12 cellular contexts compared by ENCODE assay signal in genomic region chr22:31046591-31047226, GRCh38. TPM values are rescaled to one million over a fixed set of nuclear protein-coding genes. Genes with fewer than 3 reads are reported as not detected.
DNase-seq lines count a peak whose midpoint lies in the region; ATAC-seq and TF ChIP-seq lines count a peak whose summit lies in the region.
"Had no signal": no experiment of that assay in that cellular context is flagged by ENCODE, and none has a peak within 500 bp of the region (broad histone marks: within the 10 kb centered on the region; RNA-seq: fewer than 3 reads in every experiment).

No MANE protein-coding gene starts in this region.

- no peaks in the 10 kb centered on the region for H3K4me1 Mint-ChIP-seq in activated CD4-positive, alpha-beta T cell treated with anti-CD3 and anti-CD28 coated beads, Interleukin-2, amount 10 ng/mL, durations not matched to agents 7 days and 5 days
- no peaks in the 10 kb centered on the region for H3K4me1 Mint-ChIP-seq in activated CD8-positive, alpha-beta T cell treated with anti-CD3 and anti-CD28 coated beads for 36 hours (ENCODE audit: low read depth)
- H3K4me1 Mint-ChIP-seq: naive B cell had no signal

- H3K27me3 ChIP-seq in ascending aorta (no peaks in the 10 kb centered on the region), left ventricle myocardium inferior (ENCODE audit: low read depth) (no peaks in the 10 kb centered on the region), parathyroid adenoma (ENCODE audit: control insufficient read depth, insufficient read depth, low read length) (no peaks in the 10 kb centered on the region)

- H3K27ac ChIP-seq in ascending aorta (peak overlapping the region; percentile 66 to 80), left ventricle myocardium inferior (replicated peaks) (peak overlapping the region; percentile 88), parathyroid adenoma (peak overlapping the region; percentile 37)
- H3K27ac ChIP-seq: PC-9 had no signal

- CTCF ChIA-PET in activated CD4-positive, alpha-beta T cell treated with anti-CD3 and anti-CD28 coated beads, Interleukin-2, amount 10 ng/mL, durations not matched to agents 7 days and 5 days (lab: Charles Lee), result interaction anchor here (0.8 to 1.4 kb wide), 2 partner anchors 10 to 78 kb away, joined by 3 to 4 read pairs; partner anchors contain the start of genes MORC2 and TUG1
- CTCF ChIA-PET in activated CD8-positive, alpha-beta T cell treated with anti-CD3 and anti-CD28 coated beads for 36 hours (lab: Charles Lee), result no interaction called here

- TF ChIP-seq CTCF in ascending aorta (IDR thresholded peaks at IDR 0.05), result no peak
- no peak for TF ChIP-seq CTCF in left ventricle myocardium inferior (IDR thresholded peaks at IDR 0.05; ENCODE audit: borderline replicate concordance)
- TF ChIP-seq CTCF in parathyroid adenoma (IDR thresholded peaks at IDR 0.05), result no peak
- TF ChIP-seq CTCF in activated CD8-positive, alpha-beta T cell treated with anti-CD3 and anti-CD28 coated beads for 36 hours (IDR thresholded peaks at IDR 0.05), result no peak

- H3K4me1 ChIP-seq in ascending aorta (peaks cover 7 to 19% of the 10 kb centered on the region in 2 donors), left ventricle myocardium inferior (peaks cover 77% of the 10 kb centered on the region), parathyroid adenoma (no peaks in the 10 kb centered on the region)

- ATAC-seq in HG03159 (IDR thresholded peaks at IDR 0.05; ENCODE audit: unreplicated experiment) (no peak), GM19328 (IDR thresholded peaks at IDR 0.05; ENCODE audit: unreplicated experiment) (no peak)
- no peak for ATAC-seq in activated CD8-positive, alpha-beta T cell treated with anti-CD3 and anti-CD28 coated beads for 36 hours

- no peaks in the 10 kb centered on the region for H3K27me3 Mint-ChIP-seq in activated CD4-positive, alpha-beta T cell treated with anti-CD3 and anti-CD28 coated beads, Interleukin-2, amount 10 ng/mL, durations not matched to agents 7 days and 5 days
- no peaks in the 10 kb centered on the region for H3K27me3 Mint-ChIP-seq in activated CD8-positive, alpha-beta T cell treated with anti-CD3 and anti-CD28 coated beads for 36 hours
- H3K27me3 Mint-ChIP-seq: dendritic cell treated with granulocyte-macrophage colony-stimulating factor and Interleukin-4, amounts not matched to agents 40 ng/mL and 50 ng/mL, for 4 days had no signal

- H3K36me3 Mint-ChIP-seq in activated CD4-positive, alpha-beta T cell treated with anti-CD3 and anti-CD28 coated beads, Interleukin-2, amount 10 ng/mL, durations not matched to agents 7 days and 5 days (ENCODE audit: low read depth), result no peaks in the 10 kb centered on the region
- H3K36me3 Mint-ChIP-seq in activated CD8-positive, alpha-beta T cell treated with anti-CD3 and anti-CD28 coated beads for 36 hours (ENCODE audit: low read depth), result no peaks in the 10 kb centered on the region
- H3K36me3 Mint-ChIP-seq: naive B cell had no signal

- H3K9me3 ChIP-seq in ascending aorta, result no peaks in the 10 kb centered on the region
- H3K9me3 ChIP-seq in left ventricle myocardium inferior (replicated peaks), result peaks cover 4% of the 10 kb centered on the region
- H3K9me3 ChIP-seq in parathyroid adenoma (ENCODE audit: control insufficient read depth, low read length), result no peaks in the 10 kb centered on the region

- no peak overlapping the region for H3K9ac ChIP-seq in parathyroid adenoma

- no peak overlapping the region for H3K4me2 ChIP-seq in parathyroid adenoma (ENCODE audit: low read length)
- H3K4me2 ChIP-seq: PC-9 had no signal

- DNase-seq in DMS53 (lab: John Stamatoyannopoulos, UW) (peak; percentile 64), ascending aorta (ENCODE audit: low spot score in 2 of 2) (no peak), left ventricle myocardium inferior (peak; percentile 75)
- DNase-seq in activated CD4-positive, alpha-beta T cell treated with anti-CD3 and anti-CD28 coated beads, Interleukin-2, amount 10 ng/mL, durations not matched to agents 7 days and 5 days, result no peak
- DNase-seq in activated CD8-positive, alpha-beta T cell treated with anti-CD3 and anti-CD28 coated beads for 36 hours, result no peak
- DNase-seq: activated CD8-positive, alpha-beta memory T cell treated with anti-CD3 and anti-CD28 coated beads for 24 hours; naive B cell; PC-9 had no signal

- H3K79me2 ChIP-seq in parathyroid adenoma, result no peaks in the 10 kb centered on the region

- POLR2A ChIA-PET in activated CD4-positive, alpha-beta T cell treated with anti-CD3 and anti-CD28 coated beads, Interleukin-2, amount 10 ng/mL, durations not matched to agents 7 days and 5 days (lab: Charles Lee), result no interaction called here
- POLR2A ChIA-PET in activated CD8-positive, alpha-beta T cell treated with anti-CD3 and anti-CD28 coated beads for 36 hours (lab: Charles Lee), result interaction anchor here (0.7 kb wide), 1 partner anchor 34 kb away, joined by 3 read pairs; no protein-coding TSS in a partner anchor

- H3K4me3 Mint-ChIP-seq in activated CD4-positive, alpha-beta T cell treated with anti-CD3 and anti-CD28 coated beads, Interleukin-2, amount 10 ng/mL, durations not matched to agents 7 days and 5 days, result no peak overlapping the region
- no peak overlapping the region for H3K4me3 Mint-ChIP-seq in activated CD8-positive, alpha-beta T cell treated with anti-CD3 and anti-CD28 coated beads for 36 hours
- H3K4me3 Mint-ChIP-seq: dendritic cell treated with granulocyte-macrophage colony-stimulating factor and Interleukin-4, amounts not matched to agents 40 ng/mL and 50 ng/mL, for 4 days; naive B cell had no signal

- intact Hi-C loops in ascending aorta (cut with DNase I), result no loop called here
- intact Hi-C loops in left ventricle myocardium inferior (cut with micrococcal nuclease), result loop anchor here (5.0 kb wide), 1 partner anchor 36 kb away; the partner anchor contains the start of gene SMTN
- intact Hi-C loops in activated CD8-positive, alpha-beta T cell treated with anti-CD3 and anti-CD28 coated beads for 36 hours (cut with micrococcal nuclease), result no loop called here

- H2AFZ ChIP-seq in parathyroid adenoma, result no peak overlapping the region
- H2AFZ ChIP-seq: PC-9 had no signal

- H3K4me3 ChIP-seq in ascending aorta (no peak overlapping the region), left ventricle myocardium inferior (no peak overlapping the region), parathyroid adenoma (ENCODE audit: low read depth, low read length) (no peak overlapping the region)
- H3K4me3 ChIP-seq: PC-9 had no signal

- H3K36me3 ChIP-seq in ascending aorta, result no peaks in the 10 kb centered on the region
- H3K36me3 ChIP-seq in left ventricle myocardium inferior, result no peaks in the 10 kb centered on the region
- no peaks in the 10 kb centered on the region for H3K36me3 ChIP-seq in parathyroid adenoma (ENCODE audit: control insufficient read depth, insufficient read depth, low read length)

- no peak overlapping the region for H3K27ac Mint-ChIP-seq in activated CD4-positive, alpha-beta T cell treated with anti-CD3 and anti-CD28 coated beads, Interleukin-2, amount 10 ng/mL, durations not matched to agents 7 days and 5 days
- H3K27ac Mint-ChIP-seq in activated CD8-positive, alpha-beta T cell treated with anti-CD3 and anti-CD28 coated beads for 36 hours, result no peak overlapping the region
- H3K27ac Mint-ChIP-seq: dendritic cell treated with granulocyte-macrophage colony-stimulating factor and Interleukin-4, amounts not matched to agents 40 ng/mL and 50 ng/mL, for 4 days; naive B cell had no signal

- no peaks in the 10 kb centered on the region for H3K9me3 Mint-ChIP-seq in activated CD4-positive, alpha-beta T cell treated with anti-CD3 and anti-CD28 coated beads, Interleukin-2, amount 10 ng/mL, durations not matched to agents 7 days and 5 days
- H3K9me3 Mint-ChIP-seq in activated CD8-positive, alpha-beta T cell treated with anti-CD3 and anti-CD28 coated beads for 36 hours, result no peaks in the 10 kb centered on the region

RNA-seq across cellular contexts. Expression of gene SMTN, which starts 34.4 kb away (rescaled TPM):
- 671 TPM for total RNA-seq in ascending aorta
- 245 TPM for total RNA-seq in left ventricle myocardium inferior
- 10 to 100 TPM; 46.1 to 51.6 TPM for total RNA-seq in activated CD4-positive, alpha-beta T cell treated with anti-CD3 and anti-CD28 coated beads, Interleukin-2, amount 10 ng/mL, durations not matched to agents 7 days and 5 days
- total RNA-seq in activated CD8-positive, alpha-beta T cell treated with anti-CD3 and anti-CD28 coated beads for 36 hours, result 10 to 100 TPM; 32.0 to 36.3 TPM

Comparison
In these comparisons a context has a peak if more than half of its experiments do, and no peak if none do; other contexts are left out.
1. DNase-seq: peak in DMS53 (single experiment) and left ventricle myocardium inferior (single experiment); none in ascending aorta (0 of 2), activated CD4-positive, alpha-beta T cell treated with anti-CD3 and anti-CD28 coated beads, Interleukin-2, amount 10 ng/mL, durations not matched to agents 7 days and 5 days (single experiment) and activated CD8-positive, alpha-beta T cell treated with anti-CD3 and anti-CD28 coated beads for 36 hours (single experiment).
2. H3K27ac ChIP-seq: peak in every context shown above with its lines; median percentile 88 in left ventricle myocardium inferior; 73 in ascending aorta; 37 in parathyroid adenoma.